ENCODE assay signal across 22 cellular contexts in genomic region chr14:103030741-103031565, GRCh38. TPM values are rescaled to one million over a fixed set of nuclear protein-coding genes. Genes with fewer than 3 reads are reported as not detected.
DNase-seq lines count a peak whose midpoint lies in the region; ATAC-seq and TF ChIP-seq lines count a peak whose summit lies in the region.
"Had no signal": no experiment of that assay in that cellular context is flagged by ENCODE, and none has a peak within 500 bp of the region (broad histone marks: within the 10 kb centered on the region; RNA-seq: fewer than 3 reads in every experiment).

No MANE protein-coding gene starts in this region.

- H3K79me2 ChIP-seq in SK-N-SH (ENCODE audit: insufficient read depth): peaks cover 100% of the 10 kb centered on the region

- no peaks in the 10 kb centered on the region for H3K9me2 ChIP-seq in SK-N-SH

- H3K9ac ChIP-seq in SK-N-SH (no peak overlapping the region), mucosa of rectum (ENCODE audit: low read depth in 1 of 2, low read length in 2 of 2) (peak overlapping the region in 1 of 2 donors; percentile 20)

- H3K4me3 ChIP-seq in SK-N-SH (ENCODE audit: low read depth in 2 of 2, low read length in 1 of 2) (no peak overlapping the region), mucosa of rectum (ENCODE audit: low read length in 2 of 2) (no peak overlapping the region), vagina (no peak overlapping the region)
- H3K4me3 ChIP-seq: ascending aorta, tibial artery had no signal

- TF ChIP-seq POLR2A in vagina (IDR thresholded peaks at IDR 0.05): no peak

- H2AFZ ChIP-seq in SK-N-SH (ENCODE audit: low read depth): no peak overlapping the region

- H3K4me3 Mint-ChIP-seq in endothelial cell (ENCODE audit: unreplicated experiment): peak overlapping the region; percentile 57
- H3K4me3 Mint-ChIP-seq: CD4-positive, alpha-beta T cell; mesothelial cell of epicardium had no signal

- H3K9me3 Mint-ChIP-seq in endothelial cell (ENCODE audit: unreplicated experiment): no peaks in the 10 kb centered on the region
- H3K9me3 Mint-ChIP-seq: CD4-positive, alpha-beta T cell had no signal

- intact Hi-C loops in vagina (cut with DNase I): no loop called here

- H3F3A ChIP-seq in SK-N-SH (replicated peaks; ENCODE audit: insufficient read depth): peaks cover 17% of the 10 kb centered on the region

- H3K27ac Mint-ChIP-seq in endothelial cell (ENCODE audit: unreplicated experiment): peak overlapping the region; percentile 72
- H3K27ac Mint-ChIP-seq: CD4-positive, alpha-beta T cell; mesothelial cell of epicardium had no signal

- TF ChIP-seq RAD21 in SK-N-SH (IDR thresholded peaks at IDR 0.05; ENCODE audit: low read length): no peak

- H3K9me3 ChIP-seq in SK-N-SH (no peaks in the 10 kb centered on the region), mucosa of rectum (ENCODE audit: control insufficient read depth in 2 of 2, low read length in 2 of 2) (no peaks in the 10 kb centered on the region), vagina (no peaks in the 10 kb centered on the region)
- H3K9me3 ChIP-seq: ascending aorta, tibial artery had no signal

- no peak for DNase-seq in SK-N-SH
- no peak for DNase-seq in endothelial cell (ENCODE audit: low spot score)
- no peak for DNase-seq in vagina (ENCODE audit: extremely low spot score in 2 of 2)
- no peak for DNase-seq in A172 (ENCODE audit: low spot score)
- DNase-seq: activated CD4-positive, alpha-beta T cell treated with anti-CD3 and anti-CD28 coated beads for 48 hours; activated naive CD4-positive, alpha-beta T cell; CD4-positive, alpha-beta T cell; DMS79 treated with DMSO at 0.1 percent for 48 hours; NCI-H1436 treated with DMSO at 0.1 percent for 48 hours; NK-92 treated with Interleukin-12 subunit alpha and Interleukin-12 subunit beta, amount 100 ng/mL, for 24 hours; nucleus accumbens; stimulated activated CD4-positive, alpha-beta T cell treated with anti-CD3 and anti-CD28 coated beads, Interleukin-4, amount 100 ng/mL, for 24 hours; T1000; tibial artery had no signal

- WGBS in SK-N-SH (ENCODE audit: low lambda C conversion rate): 79% methylated on average over 11 of the region's 13 CpGs

- H3K27me3 ChIP-seq in SK-N-SH (ENCODE audit: insufficient read depth) (no peaks in the 10 kb centered on the region), mucosa of rectum (ENCODE audit: control insufficient read depth in 2 of 2, insufficient read depth in 2 of 2, low read length in 2 of 2) (no peaks in the 10 kb centered on the region), vagina (no peaks in the 10 kb centered on the region)
- H3K27me3 ChIP-seq: ascending aorta, tibial artery had no signal

- no peaks in the 10 kb centered on the region for H3K36me3 ChIP-seq in SK-N-SH (replicated peaks in 1 of 2; ENCODE audit: control insufficient read depth in 1 of 2, insufficient read depth in 2 of 2, low read length in 1 of 2)
- H3K36me3 ChIP-seq in mucosa of rectum (ENCODE audit: control insufficient read depth in 2 of 2, insufficient read depth in 2 of 2, low read length in 2 of 2): no peaks in the 10 kb centered on the region
- no peaks in the 10 kb centered on the region for H3K36me3 ChIP-seq in vagina
- H3K36me3 ChIP-seq: ascending aorta, tibial artery had no signal

- peak overlapping the region; percentile 21 to 88; a peak in 3 of 4 replicates for H3K27ac ChIP-seq in SK-N-SH (ENCODE audit: low read depth in 2 of 2, low read length in 1 of 2)
- H3K27ac ChIP-seq in mucosa of rectum (ENCODE audit: low read depth in 2 of 2, low read length in 2 of 2): peak overlapping the region; percentile 41 to 70
- peak overlapping the region; percentile 36 for H3K27ac ChIP-seq in vagina
- H3K27ac ChIP-seq: epithelial cell of prostate, tibial artery had no signal

- no peak overlapping the region for H3K4me2 ChIP-seq in SK-N-SH

- H3K36me3 Mint-ChIP-seq in endothelial cell (ENCODE audit: low read depth, unreplicated experiment): peaks cover 3% of the 10 kb centered on the region

- H3K4me1 Mint-ChIP-seq in endothelial cell (ENCODE audit: unreplicated experiment): peaks cover 33% of the 10 kb centered on the region

- H4K20me1 ChIP-seq in SK-N-SH (ENCODE audit: insufficient read depth): peaks cover 94% of the 10 kb centered on the region

- H3K4me1 ChIP-seq in SK-N-SH (ENCODE audit: control insufficient read depth in 1 of 2, insufficient read depth in 2 of 2, low read depth in 1 of 2, low read length in 1 of 2): peaks cover 2 to 18% of the 10 kb centered on the region in 2 experiments; a peak in 2 of 4 replicates
- H3K4me1 ChIP-seq in mucosa of rectum (ENCODE audit: control insufficient read depth in 2 of 2, insufficient read depth in 2 of 2, low read length in 2 of 2): peaks cover 22 to 37% of the 10 kb centered on the region in 2 donors
- H3K4me1 ChIP-seq in vagina: peaks cover 57% of the 10 kb centered on the region

- peaks cover 5% of the 10 kb centered on the region for H3K27me3 Mint-ChIP-seq in endothelial cell (ENCODE audit: unreplicated experiment)
- H3K27me3 Mint-ChIP-seq: CD4-positive, alpha-beta T cell had no signal

- TF ChIP-seq CTCF in SK-N-SH (IDR thresholded peaks at IDR 0.05): no peak
- TF ChIP-seq CTCF in endothelial cell (IDR thresholded peaks at IDR 0.05; ENCODE audit: unreplicated experiment): no peak
- TF ChIP-seq CTCF in vagina (IDR thresholded peaks at IDR 0.05): no peak

- ATAC-seq in SK-N-SH treated with all-trans-retinoic acid at 6 μM for 48 hours (no peak), HG03280 (IDR thresholded peaks at IDR 0.05; ENCODE audit: unreplicated experiment) (no peak), GM19035 (IDR thresholded peaks at IDR 0.05; ENCODE audit: unreplicated experiment) (no peak)
- ATAC-seq: Right ventricle myocardium inferior had no signal

- CTCF ChIA-PET in SK-N-SH (lab: Yijun Ruan, JAX): interaction anchor here (1.0 to 1.5 kb wide), 6 partner anchors 10 to 44 kb away, joined by 3 to 9 read pairs (median 4); no protein-coding TSS in a partner anchor

- no peak for TF ChIP-seq EP300 in SK-N-SH (IDR thresholded peaks at IDR 0.05; ENCODE audit: borderline replicate concordance in 1 of 2, low read depth in 1 of 2, low read length in 1 of 2)

- POLR2A ChIA-PET in SK-N-SH (lab: Yijun Ruan, JAX): no interaction called here

TF ChIP-seq in SK-N-SH, 30 proteins besides CTCF, POLR2A, EP300 and RAD21 (continues in another document):
- TF ChIP-seq ELF1 (IDR thresholded peaks at IDR 0.05): no peak
- no peak for TF ChIP-seq CHD2 (IDR thresholded peaks at IDR 0.05; ENCODE audit: low read length, partially characterized antibody)
- TF ChIP-seq MAX (IDR thresholded peaks at IDR 0.05; ENCODE audit: low read depth): no peak
- no peak for TF ChIP-seq IRF3 (IDR thresholded peaks at IDR 0.05; ENCODE audit: low read depth, low read length)
- no peak for TF ChIP-seq FOXM1 (IDR thresholded peaks at IDR 0.05; ENCODE audit: low read depth)

TF ChIP-seq in SK-N-SH treated with all-trans-retinoic acid at 6 μM for 48 hours, 23 proteins besides CTCF, POLR2A, EP300 and RAD21:
- TF ChIP-seq ZFP3 (CRISPR knock-in tag; IDR thresholded peaks at IDR 0.05) (no peak), ZNF565 (CRISPR knock-in tag; conservative IDR thresholded peaks at IDR 0.05; ENCODE audit: low read depth) (no peak), ZFP30 (CRISPR knock-in tag; IDR thresholded peaks at IDR 0.05) (no peak), ZC3H10 (CRISPR knock-in tag; IDR thresholded peaks at IDR 0.05) (no peak), ESRRG (CRISPR knock-in tag; IDR thresholded peaks at IDR 0.05) (no peak), ZNF70 (CRISPR knock-in tag; IDR thresholded peaks at IDR 0.05) (no peak), TSHZ2 (CRISPR knock-in tag; IDR thresholded peaks at IDR 0.05) (no peak), ARNTL (CRISPR knock-in tag; IDR thresholded peaks at IDR 0.05; ENCODE audit: borderline replicate concordance, low read depth) (no peak)

RNA-seq across cellular contexts. Expression of gene CDC42BPB, which starts 26.4 kb away (rescaled TPM):
- polyA plus RNA-seq in SK-N-SH (2012; rRNA removed): 59.7 and 61.6 TPM in 2 replicates
- polyA plus RNA-seq in SK-N-SH (2012; cell fraction: cytosol; rRNA removed): 30.0 and 41.9 TPM in 2 replicates
- 160 and 189 TPM in 2 replicates for polyA plus RNA-seq in SK-N-SH (2012; cell fraction: nucleus; rRNA removed)
- total RNA-seq in endothelial cell (ENCODE audit: unreplicated experiment) (187 TPM), vagina (105 TPM)
- 26.2 and 26.6 TPM in 2 replicates for total RNA-seq in A172 (2014; rRNA removed; shearing (Covaris generic))

RNA-seq across cellular contexts. Expression of gene LBHD2, which starts 53.1 kb away (rescaled TPM):
- not detected in 2 replicates for polyA plus RNA-seq in SK-N-SH (2012; rRNA removed)
- polyA plus RNA-seq in SK-N-SH (2012; cell fraction: cytosol; rRNA removed): not detected in 2 replicates
- not detected in 2 replicates for polyA plus RNA-seq in SK-N-SH (2012; cell fraction: nucleus; rRNA removed)
- total RNA-seq in endothelial cell (ENCODE audit: unreplicated experiment): not detected
- not detected for total RNA-seq in vagina
- total RNA-seq in A172 (2014; rRNA removed; shearing (Covaris generic)): not detected in 2 replicates
- total RNA-seq: ascending aorta; CD4-positive, alpha-beta T cell; mesothelial cell of epicardium; Right ventricle myocardium inferior had no signal
